In genomic region chr4:14667624-14668295, GRCh38 we compare ENCODE assay signal across 23 cellular contexts.
DNase-seq lines count a peak whose midpoint lies in the region; ATAC-seq and TF ChIP-seq lines count a peak whose summit lies in the region.
"Had no signal": no experiment of that assay in that cellular context is flagged by ENCODE, and none has a peak within 500 bp of the region (broad histone marks: within the 10 kb centered on the region; RNA-seq: fewer than 3 reads in every experiment).

No MANE protein-coding gene starts in this region.

- H3K9me3 Mint-ChIP-seq in GM23338, result peaks cover 22% of the 10 kb centered on the region
- peaks cover 7 to 22% (median 13%) of the 10 kb centered on the region in 7 donors for H3K9me3 Mint-ChIP-seq in CD14-positive monocyte

- H3K36me3 ChIP-seq in GM23338 (ENCODE audit: insufficient read depth) (no peaks in the 10 kb centered on the region), PC-9 (ENCODE audit: low read depth) (no peaks in the 10 kb centered on the region)
- H3K36me3 ChIP-seq: adrenal gland; BLaER1 treated with 17β-estradiol and CSF1 and Interleukin-3, amounts not matched to agents 10 nM and 100 nM had no signal

- CTCF ChIA-PET in PC-9 (lab: Charles Lee), result interaction anchor here (0.7 kb wide), 1 partner anchor 9 kb away, joined by 7 read pairs; no protein-coding TSS in a partner anchor

- H3K4me2 ChIP-seq in GM23338, result no peak overlapping the region
- H3K4me2 ChIP-seq in PC-9, result no peak overlapping the region
- H3K4me2 ChIP-seq: BLaER1 treated with 17β-estradiol and CSF1 and Interleukin-3, amounts not matched to agents 10 nM and 100 nM had no signal

- H3K4me3 Mint-ChIP-seq in GM23338, result no peak overlapping the region
- no peak overlapping the region for H3K4me3 Mint-ChIP-seq in CD14-positive monocyte
- H3K4me3 Mint-ChIP-seq: activated T-helper 1 cell treated with anti-CD3 and anti-CD28 coated beads, Interleukin-12 subunit alpha, Interleukin-12 subunit beta, Interleukin-2, Interleukin-4 antibody, amounts not matched to agents 30 ng/mL and 10 ng/mL and 1 ng/mL, durations not matched to agents 14 hours and 24 hours and 36 hours; naive thymus-derived CD8-positive, alpha-beta T cell; T-helper 17 cell had no signal

- POLR2A ChIA-PET in PC-9 (lab: Charles Lee; ENCODE audit: unreplicated experiment), result interaction anchor here (0.7 kb wide), 1 partner anchor 997 kb away, joined by 3 read pairs; no protein-coding TSS in a partner anchor

- 0 out of 2 replicates have a peak overlapping the region, but pooled peaks have one; percentile 28 for H2AFZ ChIP-seq in GM23338
- no peak overlapping the region for H2AFZ ChIP-seq in PC-9
- H2AFZ ChIP-seq: parathyroid adenoma had no signal

- no peaks in the 10 kb centered on the region for H3K9me3 ChIP-seq in PC-9 (ENCODE audit: insufficient read depth, low read depth)
- H3K9me3 ChIP-seq: adrenal gland had no signal

- H3K79me2 ChIP-seq in GM23338 (replicated peaks; ENCODE audit: insufficient read depth) (no peaks in the 10 kb centered on the region), PC-9 (ENCODE audit: low read depth) (no peaks in the 10 kb centered on the region)
- H3K79me2 ChIP-seq: parathyroid adenoma had no signal

- H3K27me3 Mint-ChIP-seq in GM23338 (ENCODE audit: insufficient read depth, low read depth, poor library complexity) (no peaks in the 10 kb centered on the region), CD14-positive monocyte (ENCODE audit: low read depth in 3 of 3) (peaks cover 0 to 2% (median 0%) of the 10 kb centered on the region in 3 donors)

- peaks cover 8% of the 10 kb centered on the region for H3K4me1 Mint-ChIP-seq in GM23338
- H3K4me1 Mint-ChIP-seq in CD14-positive monocyte, result no peaks in the 10 kb centered on the region
- H3K4me1 Mint-ChIP-seq: naive thymus-derived CD8-positive, alpha-beta T cell; T-helper 17 cell had no signal

- no peak overlapping the region for H3K27ac ChIP-seq in GM23338 (ENCODE audit: low read depth)
- no peak overlapping the region for H3K27ac ChIP-seq in PC-9
- H3K27ac ChIP-seq: adrenal gland; BLaER1 treated with 17β-estradiol and CSF1 and Interleukin-3, amounts not matched to agents 10 nM and 100 nM; HL-60; parathyroid adenoma; skin epidermis had no signal

- peaks cover 11% of the 10 kb centered on the region; the same call in 2 of the 3 replicates for H3K36me3 Mint-ChIP-seq in GM23338 (ENCODE audit: low read depth)
- H3K36me3 Mint-ChIP-seq in CD14-positive monocyte, result no peaks in the 10 kb centered on the region
- H3K36me3 Mint-ChIP-seq: naive thymus-derived CD8-positive, alpha-beta T cell had no signal

- ATAC-seq in GM23338, result no peak
- ATAC-seq: naive thymus-derived CD8-positive, alpha-beta T cell; Right ventricle myocardium inferior; T-helper 17 cell had no signal

- no peak for DNase-seq in GM23338 (ENCODE audit: low spot score)
- peak; percentile 1 to 77 for DNase-seq in PC-9
- DNase-seq in epithelial cell of esophagus (ENCODE audit: low read depth), result peak; percentile 75
- peak; percentile 20 for DNase-seq in renal cortical epithelial cell (ENCODE audit: low read depth)
- DNase-seq in OCI-M1 (lab: John Stamatoyannopoulos, UW), result no peak
- no peak for DNase-seq in CD14-positive monocyte (ENCODE audit: low spot score)
- no peak for DNase-seq in pons (ENCODE audit: low spot score)
- DNase-seq: activated CD4-positive, CD25-positive, alpha-beta regulatory T cell; activated CD8-positive, alpha-beta memory T cell treated with anti-CD3 and anti-CD28 coated beads for 24 hours; adrenal gland; GOT3; KG1; naive thymus-derived CD8-positive, alpha-beta T cell; NCI-H1105; stimulated activated CD4-positive, alpha-beta T cell treated with anti-CD3 and anti-CD28 coated beads, Interleukin-4, amount 100 ng/mL, for 4 hours; stimulated activated CD8-positive, alpha-beta memory T cell treated with anti-CD3 and anti-CD28 coated beads, Interleukin-4, amount 100 ng/mL, for 48 hours; T-helper 17 cell had no signal

- H4K20me1 ChIP-seq in GM23338 (replicated peaks; ENCODE audit: insufficient read depth) (no peaks in the 10 kb centered on the region; the same call in 1 of the 2 replicates), PC-9 (ENCODE audit: insufficient read depth) (no peaks in the 10 kb centered on the region)
- H4K20me1 ChIP-seq: BLaER1 treated with 17β-estradiol and CSF1 and Interleukin-3, amounts not matched to agents 10 nM and 100 nM had no signal

- H3K9me2 ChIP-seq in GM23338 (ENCODE audit: insufficient read depth) (0 out of 2 replicates have a peak, but pooled peaks cover 7% of the 10 kb centered on the region), PC-9 (ENCODE audit: insufficient read depth) (no peaks in the 10 kb centered on the region)

- BruUV-seq in PC-9 (replicated peaks; lab: Mats Ljungman, UMichigan), result no TSS peak

- H3K27ac Mint-ChIP-seq in GM23338 (no peak overlapping the region), CD14-positive monocyte (no peak overlapping the region)
- H3K27ac Mint-ChIP-seq: activated T-helper 1 cell treated with anti-CD3 and anti-CD28 coated beads, Interleukin-12 subunit alpha, Interleukin-12 subunit beta, Interleukin-2, Interleukin-4 antibody, amounts not matched to agents 30 ng/mL and 10 ng/mL and 1 ng/mL, durations not matched to agents 14 hours and 24 hours and 36 hours; naive thymus-derived CD8-positive, alpha-beta T cell; T-helper 17 cell had no signal

- H3F3A ChIP-seq in GM23338 (replicated peaks; ENCODE audit: low read depth) (no peaks in the 10 kb centered on the region), PC-9 (ENCODE audit: insufficient read depth, low read depth) (no peaks in the 10 kb centered on the region)

- H3K4me1 ChIP-seq in GM23338 (ENCODE audit: insufficient read depth) (no peaks in the 10 kb centered on the region), PC-9 (replicated peaks; ENCODE audit: insufficient read depth) (peaks cover 6% of the 10 kb centered on the region; the same call in 1 of the 2 replicates)
- H3K4me1 ChIP-seq: adrenal gland; BLaER1 treated with 17β-estradiol and CSF1 and Interleukin-3, amounts not matched to agents 10 nM and 100 nM; parathyroid adenoma had no signal

- intact Hi-C loops in PC-9 (cut with micrococcal nuclease; ENCODE audit: unreplicated experiment), result no loop called here
- intact Hi-C loops in CD14-positive monocyte (cut with micrococcal nuclease), result no loop called here

- no peaks in the 10 kb centered on the region for H3K27me3 ChIP-seq in GM23338 (ENCODE audit: insufficient read depth)
- H3K27me3 ChIP-seq in PC-9 (ENCODE audit: insufficient read depth, low read depth), result no peaks in the 10 kb centered on the region
- H3K27me3 ChIP-seq: adrenal gland; BLaER1 treated with 17β-estradiol and CSF1 and Interleukin-3, amounts not matched to agents 10 nM and 100 nM had no signal

- H3K4me3 ChIP-seq in GM23338 (no peak overlapping the region), PC-9 (no peak overlapping the region), epithelial cell of esophagus (ENCODE audit: low read length) (no peak overlapping the region)
- H3K4me3 ChIP-seq: adrenal gland; BLaER1 treated with 17β-estradiol and CSF1 and Interleukin-3, amounts not matched to agents 10 nM and 100 nM; skin epidermis had no signal

- TF ChIP-seq CTCF in GM23338 (conservative IDR thresholded peaks at IDR 0.05; ENCODE audit: low read depth in 2 of 2) (no peak), PC-9 (conservative IDR thresholded peaks at IDR 0.05) (no peak), epithelial cell of esophagus (IDR thresholded peaks at IDR 0.05; ENCODE audit: insufficient read depth, low read depth, low read length, missing control alignments) (no peak), CD14-positive monocyte (IDR thresholded peaks at IDR 0.05) (no peak)

TF ChIP-seq in GM23338, 12 proteins besides CTCF, POLR2A, EP300 and RAD21 (continues in another document):
- TF ChIP-seq ETS1 (IDR thresholded peaks at IDR 0.05) (no peak), STAT1 (IDR thresholded peaks at IDR 0.05; ENCODE audit: unreplicated experiment) (no peak), POLR2AphosphoS5 (IDR thresholded peaks at IDR 0.05; ENCODE audit: low read depth) (no peak), EZH2phosphoT487 (IDR thresholded peaks at IDR 0.05; ENCODE audit: unreplicated experiment) (no peak), CREB1 (CRISPR knock-in tag; IDR thresholded peaks at IDR 0.05; ENCODE audit: low read depth) (no peak), NANOG (IDR thresholded peaks at IDR 0.05; ENCODE audit: borderline replicate concordance) (no peak), EZH2 (IDR thresholded peaks at IDR 0.05; ENCODE audit: low read depth, unreplicated experiment) (no peak)

Comparison
In these comparisons a context has a peak if more than half of its experiments do, and no peak if none do; other contexts are left out.
1. DNase-seq: peak in PC-9 (2 of 2), epithelial cell of esophagus (single experiment) and renal cortical epithelial cell (single experiment); none in GM23338 (single experiment), OCI-M1 (single experiment), CD14-positive monocyte (single experiment) and pons (single experiment).